Comparison of ENCODE assay signal across 29 cellular contexts in the genomic region with DNA sequence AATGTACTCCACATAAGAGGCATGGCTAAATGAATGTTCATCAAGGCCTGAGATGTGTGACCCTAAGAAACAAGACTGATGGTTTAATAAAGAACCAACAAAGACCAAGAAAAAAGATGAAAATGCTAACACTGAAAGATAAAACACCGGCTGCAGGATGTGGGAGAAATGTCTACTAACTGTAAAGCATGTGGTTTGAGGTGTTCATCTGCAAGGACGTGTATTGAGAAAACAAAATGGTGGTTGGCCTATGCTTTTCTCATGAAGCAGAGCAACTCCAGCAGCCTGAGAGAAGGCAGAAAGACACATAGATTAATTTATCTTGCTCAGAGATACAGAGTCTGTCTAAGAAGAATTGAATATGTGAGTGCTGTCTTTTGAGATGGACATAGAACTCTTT.
"Had no signal": no experiment of that assay in that cellular context is flagged by ENCODE, and none has a peak within 500 bp of the region (broad histone marks: within the 10 kb centered on the region; RNA-seq: fewer than 3 reads in every experiment).

No MANE protein-coding gene starts in this region.

- H3K4me3 Mint-ChIP-seq: mesothelial cell of epicardium; naive B cell; nephron; neural crest cell; stimulated activated memory B cell treated with anti-CD40 and anti-IgM and Interleukin-4, amounts not matched to agents 10 μg/mL and 1 μg/mL and 100 μg/mL, for 72 hours; stimulated activated naive CD8-positive, alpha-beta T cell treated with anti-CD3 and anti-CD28 coated beads, Interleukin-15, amount 100 ng/mL, for 72 hours; type B pancreatic cell had no signal

- H3K27me3 ChIP-seq: heart right ventricle, hepatocyte, left lung, neutrophil, ovary, right atrium auricular region, right lobe of liver, testis, tibial nerve, uterus had no signal

- H3K4me1 Mint-ChIP-seq: naive B cell; stimulated activated memory B cell treated with anti-CD40 and anti-IgM and Interleukin-4, amounts not matched to agents 10 μg/mL and 1 μg/mL and 100 μg/mL, for 72 hours; stimulated activated naive CD8-positive, alpha-beta T cell treated with anti-CD3 and anti-CD28 coated beads, Interleukin-15, amount 100 ng/mL, for 72 hours had no signal

- H3K4me3 ChIP-seq: heart right ventricle, hepatocyte, left lung, lower lobe of right lung, ovary, right atrium auricular region, right lobe of liver, smooth muscle cell, testis, tibial nerve, uterus had no signal

- ATAC-seq: heart right ventricle; left colon; left lung; lower lobe of right lung; right lobe of liver; stimulated activated memory B cell treated with anti-CD40 and anti-IgM and Interleukin-4, amounts not matched to agents 10 μg/mL and 1 μg/mL and 100 μg/mL, for 72 hours; stimulated activated naive CD8-positive, alpha-beta T cell treated with anti-CD3 and anti-CD28 coated beads, Interleukin-15, amount 100 ng/mL, for 72 hours had no signal

- H3K36me3 Mint-ChIP-seq: mesothelial cell of epicardium; naive B cell; stimulated activated memory B cell treated with anti-CD40 and anti-IgM and Interleukin-4, amounts not matched to agents 10 μg/mL and 1 μg/mL and 100 μg/mL, for 72 hours; type B pancreatic cell had no signal

- H3K27ac ChIP-seq: heart right ventricle, hepatocyte, left lung, lower lobe of right lung, neutrophil, ovary, right atrium auricular region, right lobe of liver, testis, tibial nerve had no signal

- H3K9me3 ChIP-seq: heart right ventricle, left lung, lower lobe of right lung, neutrophil, ovary, right atrium auricular region, right lobe of liver, testis, tibial nerve, uterus had no signal

- H3K36me3 ChIP-seq: heart right ventricle, left lung, lower lobe of right lung, neutrophil, ovary, right atrium auricular region, right lobe of liver, tibial nerve, uterus had no signal

- DNase-seq: heart right ventricle; kidney; left colon; left lung; lower lobe of right lung; mesendoderm; naive B cell; occipital lobe; ovary; right lobe of liver; stimulated activated CD4-positive, alpha-beta T cell treated with anti-CD3 and anti-CD28 coated beads, Interleukin-1b, Interleukin-23, amount 100 ng/mL, for 48 hours; stimulated activated CD4-positive, alpha-beta T cell treated with anti-CD3 and anti-CD28 coated beads, Interleukin-2, amount 100 ng/mL, for 48 hours; stimulated activated CD4-positive, alpha-beta T cell treated with anti-CD3 and anti-CD28 coated beads, Interleukin-4, amount 100 ng/mL, for 4 hours; stimulated activated CD8-positive, alpha-beta memory T cell treated with anti-CD3 and anti-CD28 coated beads, Interleukin-4, amount 100 ng/mL, for 48 hours; stimulated activated naive CD4-positive, alpha-beta T cell treated with Interleukin-2 at 50 U/mL for 16 hours; stimulated activated naive CD8-positive, alpha-beta T cell treated with anti-CD3 and anti-CD28 coated beads, Interleukin-15, amount 100 ng/mL, for 72 hours; testis; uterus had no signal

- H3K79me2 ChIP-seq: hepatocyte had no signal

- H3K9me3 Mint-ChIP-seq: mesothelial cell of epicardium; nephron; neural crest cell; stimulated activated memory B cell treated with anti-CD40 and anti-IgM and Interleukin-4, amounts not matched to agents 10 μg/mL and 1 μg/mL and 100 μg/mL, for 72 hours; stimulated activated naive CD8-positive, alpha-beta T cell treated with anti-CD3 and anti-CD28 coated beads, Interleukin-15, amount 100 ng/mL, for 72 hours; type B pancreatic cell had no signal

- H3K27ac Mint-ChIP-seq: mesothelial cell of epicardium; naive B cell; nephron; progenitor cell of endocrine pancreas; stimulated activated memory B cell treated with anti-CD40 and anti-IgM and Interleukin-4, amounts not matched to agents 10 μg/mL and 1 μg/mL and 100 μg/mL, for 72 hours; stimulated activated naive CD8-positive, alpha-beta T cell treated with anti-CD3 and anti-CD28 coated beads, Interleukin-15, amount 100 ng/mL, for 72 hours; type B pancreatic cell had no signal

- H2AFZ ChIP-seq: hepatocyte had no signal

- H3K4me2 ChIP-seq: hepatocyte, smooth muscle cell had no signal

- H3K27me3 Mint-ChIP-seq: progenitor cell of endocrine pancreas had no signal

- H3K4me1 ChIP-seq: heart right ventricle, left lung, lower lobe of right lung, right atrium auricular region, right lobe of liver, testis, tibial nerve, uterus had no signal
